Comparison of ENCODE assay signal across 10 cellular contexts in the genomic region with DNA sequence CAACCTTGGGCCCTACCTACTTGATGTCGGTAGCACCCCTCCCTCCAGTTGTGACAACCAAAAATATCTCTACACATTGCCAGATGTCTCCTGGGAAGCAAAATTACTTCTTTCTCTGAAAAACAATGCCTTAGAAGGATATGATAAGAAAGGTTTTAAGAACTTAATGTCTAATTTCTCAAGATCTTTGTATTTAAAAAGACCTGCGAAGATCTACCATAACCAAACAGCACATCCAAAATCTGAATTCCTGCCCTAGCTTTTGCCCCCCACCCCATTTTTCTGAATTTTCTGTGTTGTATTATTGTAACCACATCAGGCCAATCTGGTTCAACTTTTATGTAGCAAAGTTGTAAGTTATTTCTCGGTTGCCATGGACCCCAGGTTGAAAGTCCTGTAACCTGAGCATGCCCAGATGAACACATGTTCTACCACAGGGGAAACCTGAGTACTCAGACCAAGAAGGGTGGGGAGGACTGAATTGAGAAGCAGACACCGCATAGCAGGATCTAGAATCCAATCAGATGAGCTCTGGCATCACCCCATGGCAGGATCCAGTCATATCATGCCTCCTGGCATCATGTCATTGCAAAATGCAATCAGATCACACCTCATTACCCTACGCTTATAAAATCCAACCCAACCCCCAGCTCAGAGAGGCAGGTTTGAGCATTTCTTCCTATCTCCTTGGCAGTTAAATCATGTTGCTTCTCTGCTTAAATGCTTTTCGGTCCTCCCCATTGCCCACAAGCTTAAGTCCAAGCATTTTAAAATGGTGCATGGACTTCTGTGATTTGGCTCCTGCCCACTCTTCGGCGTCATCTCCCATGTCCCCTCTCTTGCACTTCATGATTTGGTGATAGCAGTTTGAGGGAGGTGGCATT. TPM values are rescaled to one million over a fixed set of nuclear protein-coding genes. Genes with fewer than 3 reads are reported as not detected.
DNase-seq lines count a peak whose midpoint lies in the region; ATAC-seq, FAIRE-seq and TF ChIP-seq lines count a peak whose summit lies in the region.
"Had no signal": no experiment of that assay in that cellular context is flagged by ENCODE, and none has a peak within 500 bp of the region (broad histone marks: within the 10 kb centered on the region; RNA-seq: fewer than 3 reads in every experiment).

No MANE protein-coding gene starts in this region.

- no peaks in the 10 kb centered on the region for H3K9me3 ChIP-seq in mammary epithelial cell (replicated peaks; ENCODE audit: insufficient read depth, low read length)
- H3K9me3 ChIP-seq in body of pancreas: no peaks in the 10 kb centered on the region

- no peak overlapping the region for H3K9ac ChIP-seq in mammary epithelial cell (ENCODE audit: insufficient read depth, low read length)

- CTCF ChIA-PET in mammary epithelial cell (lab: Charles Lee; ENCODE audit: low non-redundant PET): no interaction called here

- peaks cover 2% of the 10 kb centered on the region for H3K27me3 Mint-ChIP-seq in glutamatergic neuron (ENCODE audit: unreplicated experiment)

- H3K27ac ChIP-seq in mammary epithelial cell (ENCODE audit: insufficient read depth, low read depth, low read length) (no peak overlapping the region), body of pancreas (no peak overlapping the region)

- H3K27ac Mint-ChIP-seq in glutamatergic neuron (ENCODE audit: unreplicated experiment): no peak overlapping the region

- peaks cover 20% of the 10 kb centered on the region for H3K4me1 Mint-ChIP-seq in glutamatergic neuron (ENCODE audit: low read depth, unreplicated experiment)

- H3K4me1 ChIP-seq in mammary epithelial cell (ENCODE audit: insufficient read depth, low read length) (peaks cover 32% of the 10 kb centered on the region), body of pancreas (peaks cover 24% of the 10 kb centered on the region)

- FAIRE-seq in GM12892 (lab: Jason Lieb, UNC): peak; percentile 30

- TF ChIP-seq POLR2A in GM12892 (IDR thresholded peaks at IDR 0.05; ENCODE audit: low read depth, low read length) (peak; percentile 35; the same call in 1 of the 2 replicates), body of pancreas (IDR thresholded peaks at IDR 0.05) (no peak)

- in situ Hi-C loops in mammary epithelial cell (cut with MboI; ENCODE audit: low sequenced_read_pairs in 2 of 2): loop anchor here in 1 of 2 donors (10.0 kb wide), 1 partner anchor 255 kb away; no protein-coding TSS in a partner anchor

- H2AFZ ChIP-seq in mammary epithelial cell (ENCODE audit: low read depth, low read length): peak overlapping the region; percentile 10

- no peaks in the 10 kb centered on the region for H3K79me2 ChIP-seq in mammary epithelial cell (ENCODE audit: insufficient read depth, low read length)

- dilution Hi-C loops in mammary epithelial cell (cut with HindIII; ENCODE audit: low sequenced_read_pairs): loop anchor here (5.0 kb wide), 1 partner anchor 92 kb away; no protein-coding TSS in a partner anchor

- intact Hi-C loops in mammary epithelial cell (cut with micrococcal nuclease) (loop anchor here (5.0 to 10.0 kb wide), 2 partner anchors 345 to 417 kb away; a partner anchor contains a TSS), body of pancreas (cut with DNase I) (no loop called here), head of caudate nucleus (cut with DNase I) (loop anchor here (10.0 kb wide), 3 partner anchors 255 to 445 kb away; no protein-coding TSS in a partner anchor)

- H3K4me2 ChIP-seq in mammary epithelial cell (ENCODE audit: insufficient read depth, low read depth, low read length): no peak overlapping the region

- H3K9me3 Mint-ChIP-seq in glutamatergic neuron (ENCODE audit: unreplicated experiment): peaks cover 2% of the 10 kb centered on the region

- ATAC-seq in GM19395 (IDR thresholded peaks at IDR 0.05; ENCODE audit: unreplicated experiment) (peak; percentile 52), body of pancreas (no peak), HG02623 (IDR thresholded peaks at IDR 0.05; ENCODE audit: unreplicated experiment) (no peak)

- WGBS in mammary epithelial cell (ENCODE audit: low coverage, missing lambda C conversion rate): 92% methylated on average over 8 of the region's 8 CpGs
- WGBS in body of pancreas, 2 donors: 74 to 79% methylated on average over 8 of the region's 8 CpGs

- H3K4me3 Mint-ChIP-seq in glutamatergic neuron (ENCODE audit: unreplicated experiment): no peak overlapping the region

- H3K36me3 Mint-ChIP-seq in glutamatergic neuron (ENCODE audit: unreplicated experiment): no peaks in the 10 kb centered on the region

- no peak for DNase-seq in GM12892 (ENCODE audit: insufficient read length)
- peak; percentile 71 for DNase-seq in HT1080 (ENCODE audit: low read depth)
- peak; percentile 32 for DNase-seq in mammary epithelial cell
- no peak for DNase-seq in body of pancreas
- no peak for DNase-seq in head of caudate nucleus
- no peak for DNase-seq in glutamatergic neuron
- DNase-seq: activated CD8-positive, alpha-beta memory T cell treated with anti-CD3 and anti-CD28 coated beads, Interleukin-2, amount 50 U/mL, for 4 hours; DMS153 had no signal

- H3K27me3 ChIP-seq in mammary epithelial cell (ENCODE audit: insufficient read depth, low read length) (no peaks in the 10 kb centered on the region), body of pancreas (no peaks in the 10 kb centered on the region)

- H4K20me1 ChIP-seq in mammary epithelial cell (ENCODE audit: insufficient read depth, low read length): no peaks in the 10 kb centered on the region

- H3K36me3 ChIP-seq in mammary epithelial cell (ENCODE audit: insufficient read depth, low read length) (no peaks in the 10 kb centered on the region), body of pancreas (replicated peaks in 1 of 2; ENCODE audit: insufficient read depth in 1 of 2, low read depth in 2 of 2) (no peaks in the 10 kb centered on the region)

- TF ChIP-seq CTCF in mammary epithelial cell (conservative IDR thresholded peaks at IDR 0.05 in 1 of 2, IDR thresholded peaks at IDR 0.05 in 1 of 2; ENCODE audit: extremely low read depth in 1 of 2, insufficient read depth in 1 of 2, low read depth in 1 of 2, low read length in 2 of 2) (no peak), body of pancreas (IDR thresholded peaks at IDR 0.05) (no peak), glutamatergic neuron (IDR thresholded peaks at IDR 0.05; ENCODE audit: partially characterized antibody, unreplicated experiment) (no peak)

- H3K4me3 ChIP-seq in mammary epithelial cell (replicated peaks in 1 of 3; ENCODE audit: insufficient read depth in 1 of 3, low read depth in 2 of 3, low read length in 3 of 3) (no peak overlapping the region), body of pancreas (no peak overlapping the region)

- no TSS peak for BruUV-seq in mammary epithelial cell (replicated peaks; lab: Mats Ljungman, UMichigan)

RNA-seq across cellular contexts. Expression of a gene that starts 8.8 kb away (rescaled TPM):
- not detected for polyA plus RNA-seq in GM12892 (2012; ENCODE audit: missing spikeins)
- 0.50 TPM in 1 of 2 replicates, not detected in the other for total RNA-seq in HT1080 (2014; rRNA removed; shearing (Covaris generic))
- 0.33 and 0.80 TPM in 2 replicates for polyA plus RNA-seq in HT1080 (2015; cell fraction: cytosol; rRNA removed)
- polyA plus RNA-seq in HT1080 (2015; cell fraction: nucleus; rRNA removed): 0.31 and 0.79 TPM in 2 replicates
- total RNA-seq in mammary epithelial cell (1 to 10 TPM in 1 of 2 donors, under 1 TPM in 1; 0.33 to 2.3 TPM), body of pancreas (1 to 10 TPM in 1 of 2 donors, not detected in 1; 1.3 TPM), glutamatergic neuron (ENCODE audit: unreplicated experiment) (0.64 TPM)
- 1.8 TPM for polyA plus RNA-seq in mammary epithelial cell
- not detected for polyA minus RNA-seq in mammary epithelial cell

RNA-seq across cellular contexts. Expression of a gene that starts 11.2 kb away (rescaled TPM):
- 0.66 TPM for polyA plus RNA-seq in GM12892 (2012; ENCODE audit: missing spikeins)
- total RNA-seq in HT1080 (2014; rRNA removed; shearing (Covaris generic)): 15.0 and 18.7 TPM in 2 replicates
- polyA plus RNA-seq in HT1080 (2015; cell fraction: cytosol; rRNA removed): 13.9 and 14.8 TPM in 2 replicates
- 19.2 and 21.0 TPM in 2 replicates for polyA plus RNA-seq in HT1080 (2015; cell fraction: nucleus; rRNA removed)
- total RNA-seq in mammary epithelial cell (10 to 100 TPM; 25.0 to 62.1 TPM), body of pancreas (10 to 100 TPM; 28.3 to 39.2 TPM), glutamatergic neuron (ENCODE audit: unreplicated experiment) (103 TPM)
- polyA plus RNA-seq in mammary epithelial cell: 37.9 TPM
- polyA minus RNA-seq in mammary epithelial cell: 4.9 TPM

RNA-seq across cellular contexts. Expression of a gene that starts 39.5 kb away (rescaled TPM):
- polyA plus RNA-seq in GM12892 (2012; ENCODE audit: missing spikeins): 0.15 TPM
- 16.5 and 18.8 TPM in 2 replicates for total RNA-seq in HT1080 (2014; rRNA removed; shearing (Covaris generic))
- 5.1 and 6.3 TPM in 2 replicates for polyA plus RNA-seq in HT1080 (2015; cell fraction: cytosol; rRNA removed)
- polyA plus RNA-seq in HT1080 (2015; cell fraction: nucleus; rRNA removed): 17.2 and 18.5 TPM in 2 replicates
- total RNA-seq in mammary epithelial cell (10 to 100 TPM; 15.2 to 26.0 TPM), body of pancreas (100 to 1,000 TPM in 1 of 2 donors, 10 to 100 TPM in 1; 58.4 to 142 TPM), glutamatergic neuron (ENCODE audit: unreplicated experiment) (42.4 TPM)
- polyA plus RNA-seq in mammary epithelial cell: 9.8 TPM
- polyA minus RNA-seq in mammary epithelial cell: 34.7 TPM

RNA-seq across cellular contexts. Expression of a gene that starts 46.2 kb away (rescaled TPM):
- not detected for polyA plus RNA-seq in GM12892 (2012; ENCODE audit: missing spikeins)
- total RNA-seq in HT1080 (2014; rRNA removed; shearing (Covaris generic)): not detected in 2 replicates
- not detected in 2 replicates for polyA plus RNA-seq in HT1080 (2015; cell fraction: cytosol; rRNA removed)
- not detected in 2 replicates for polyA plus RNA-seq in HT1080 (2015; cell fraction: nucleus; rRNA removed)
- not detected for total RNA-seq in mammary epithelial cell
- not detected for polyA plus RNA-seq in mammary epithelial cell
- polyA minus RNA-seq in mammary epithelial cell: not detected
- not detected for total RNA-seq in body of pancreas
- not detected for total RNA-seq in glutamatergic neuron (ENCODE audit: unreplicated experiment)

RNA-seq across cellular contexts. Expression of a gene that starts 52.0 kb away (rescaled TPM):
- not detected for polyA plus RNA-seq in GM12892 (2012; ENCODE audit: missing spikeins)
- total RNA-seq in HT1080 (2014; rRNA removed; shearing (Covaris generic)): not detected in 2 replicates
- polyA plus RNA-seq in HT1080 (2015; cell fraction: cytosol; rRNA removed): not detected in 2 replicates
- polyA plus RNA-seq in HT1080 (2015; cell fraction: nucleus; rRNA removed): not detected in 2 replicates
- total RNA-seq in mammary epithelial cell (not detected), body of pancreas (not detected), glutamatergic neuron (ENCODE audit: unreplicated experiment) (not detected)
- polyA plus RNA-seq in mammary epithelial cell: not detected
- not detected for polyA minus RNA-seq in mammary epithelial cell

Comparison
In these comparisons a context has a peak if more than half of its experiments do, and no peak if none do; other contexts are left out.
1. DNase-seq: peak in HT1080 (single experiment) and mammary epithelial cell (single experiment); none in GM12892 (single experiment), body of pancreas (0 of 4), head of caudate nucleus (0 of 42) and glutamatergic neuron (single experiment).